Comparison of ENCODE assay signal across 8 cellular contexts in the genomic region with DNA sequence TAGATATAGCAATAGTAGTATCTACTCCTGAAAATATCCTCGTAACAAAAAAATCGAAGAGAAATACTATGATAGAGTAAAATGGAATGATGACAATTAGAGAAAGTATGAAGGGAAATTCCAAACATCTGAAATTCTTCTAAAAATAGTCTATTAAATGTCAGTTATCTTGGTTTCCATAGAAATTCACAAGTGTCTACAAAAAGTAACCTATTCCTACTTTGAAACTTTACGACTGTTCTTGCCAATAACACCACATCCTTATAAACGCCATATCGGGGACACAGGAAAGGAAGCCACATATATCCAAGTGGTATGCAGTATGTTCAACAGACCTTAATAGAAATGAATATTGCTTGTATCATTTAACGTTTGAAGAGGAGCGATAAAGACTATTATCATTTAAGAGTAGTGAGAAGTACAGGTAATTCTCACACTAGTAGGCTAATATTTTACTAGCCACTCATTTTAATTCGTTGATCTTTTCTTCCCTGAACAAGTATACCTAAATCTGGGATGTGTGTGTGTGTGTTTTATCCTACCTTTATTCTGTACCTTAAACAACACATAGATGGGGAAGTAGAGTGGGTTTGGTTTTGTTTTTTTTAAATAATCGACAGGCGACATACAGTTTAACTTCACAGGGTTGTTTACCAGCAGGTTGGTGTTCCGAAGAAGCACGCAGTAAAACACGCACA. TPM values are rescaled to one million over a fixed set of nuclear protein-coding genes. Genes with fewer than 3 reads are reported as not detected.
DNase-seq lines count a peak whose midpoint lies in the region; ATAC-seq and TF ChIP-seq lines count a peak whose summit lies in the region.

No MANE protein-coding gene starts in this region.

- no peaks in the 10 kb centered on the region for H3K27me3 ChIP-seq in mesenchymal stem cell (ENCODE audit: control insufficient read depth in 1 of 2, insufficient read depth in 1 of 2, low read length in 2 of 2)

- H2BK5ac ChIP-seq in mesenchymal stem cell (ENCODE audit: low read depth, low read length, poor library complexity, severe bottlenecking): no peak overlapping the region

- peak overlapping the region; percentile 93 for H3K4me3 Mint-ChIP-seq in HFFc6
- H3K4me3 Mint-ChIP-seq in activated CD4-positive, alpha-beta T cell treated with anti-CD3 and anti-CD28 coated beads for 36 hours: no peak overlapping the region

- no peak overlapping the region for H2BK15ac ChIP-seq in mesenchymal stem cell (ENCODE audit: low read depth, poor library complexity, severe bottlenecking)

- H3K4ac ChIP-seq in mesenchymal stem cell (ENCODE audit: low read depth in 1 of 2, low read length in 2 of 2): no peak overlapping the region

- H2AFZ ChIP-seq in mesenchymal stem cell (ENCODE audit: low read depth, low read length): no peak overlapping the region

- TF ChIP-seq CTCF in HFFc6 (IDR thresholded peaks at IDR 0.05): no peak
- no peak for TF ChIP-seq CTCF in cardiac fibroblast (IDR thresholded peaks at IDR 0.05; ENCODE audit: low read depth, low read length)

- POLR2A ChIA-PET in activated CD4-positive, alpha-beta T cell treated with anti-CD3 and anti-CD28 coated beads for 36 hours (lab: Charles Lee): interaction anchor here (0.6 kb wide), 1 partner anchor 1365 kb away, joined by 4 read pairs; no protein-coding TSS in a partner anchor

- H3K9me3 Mint-ChIP-seq in HFFc6: no peaks in the 10 kb centered on the region
- H3K9me3 Mint-ChIP-seq in activated CD4-positive, alpha-beta T cell treated with anti-CD3 and anti-CD28 coated beads for 36 hours (ENCODE audit: low read depth): peaks cover 4% of the 10 kb centered on the region

- H3K27ac ChIP-seq in mesenchymal stem cell (ENCODE audit: low read length, poor library complexity, severe bottlenecking): peak overlapping the region; percentile 83

- no peak overlapping the region for H3K18ac ChIP-seq in mesenchymal stem cell (ENCODE audit: low read depth in 1 of 2, low read length in 2 of 2)

- WGBS in mesenchymal stem cell: 12% methylated on average over 5 of the region's 13 CpGs

- H3K4me1 Mint-ChIP-seq in HFFc6 (ENCODE audit: low read depth): peaks cover 55% of the 10 kb centered on the region
- peaks cover 15% of the 10 kb centered on the region for H3K4me1 Mint-ChIP-seq in activated CD4-positive, alpha-beta T cell treated with anti-CD3 and anti-CD28 coated beads for 36 hours

- H3K4me1 ChIP-seq in mesenchymal stem cell (ENCODE audit: control insufficient read depth, insufficient read depth, low read depth, low read length): peaks cover 2% of the 10 kb centered on the region

- H3K79me1 ChIP-seq in mesenchymal stem cell (replicated peaks; ENCODE audit: low read length, poor library complexity, severe bottlenecking): peaks cover 1% of the 10 kb centered on the region

- peaks cover 0 to 3% of the 10 kb centered on the region in 2 experiments for H3K36me3 ChIP-seq in mesenchymal stem cell (ENCODE audit: control insufficient read depth in 1 of 2, insufficient read depth in 2 of 2, low read depth in 1 of 2, low read length in 2 of 2)

- H3K36me3 Mint-ChIP-seq in HFFc6 (ENCODE audit: low read depth): peaks cover 42% of the 10 kb centered on the region
- H3K36me3 Mint-ChIP-seq in activated CD4-positive, alpha-beta T cell treated with anti-CD3 and anti-CD28 coated beads for 36 hours (ENCODE audit: low read depth): no peaks in the 10 kb centered on the region

- ATAC-seq in activated CD4-positive, alpha-beta T cell treated with anti-CD3 and anti-CD28 coated beads for 36 hours: no peak

- H4K91ac ChIP-seq in mesenchymal stem cell (ENCODE audit: low read length): no peak overlapping the region

- H2BK120ac ChIP-seq in mesenchymal stem cell (ENCODE audit: low read depth, low read length): no peak overlapping the region

- H3K27ac Mint-ChIP-seq in HFFc6: peak overlapping the region; percentile 96
- H3K27ac Mint-ChIP-seq in activated CD4-positive, alpha-beta T cell treated with anti-CD3 and anti-CD28 coated beads for 36 hours: no peak overlapping the region

- H3K14ac ChIP-seq in mesenchymal stem cell (ENCODE audit: low read length in 2 of 2): no peak overlapping the region

- H3K4me2 ChIP-seq in mesenchymal stem cell (ENCODE audit: low read length, poor library complexity, severe bottlenecking): peak overlapping the region; percentile 71

- no peaks in the 10 kb centered on the region for H3K9me3 ChIP-seq in mesenchymal stem cell (ENCODE audit: control insufficient read depth, low read length)

- no peak overlapping the region for H4K8ac ChIP-seq in mesenchymal stem cell (ENCODE audit: low read length)

- H3K23ac ChIP-seq in mesenchymal stem cell (ENCODE audit: low read length in 2 of 2): no peak overlapping the region

- intact Hi-C loops in activated CD4-positive, alpha-beta T cell treated with anti-CD3 and anti-CD28 coated beads for 36 hours (cut with DNase I, micrococcal nuclease): no loop called here

- CTCF ChIA-PET in activated CD4-positive, alpha-beta T cell treated with anti-CD3 and anti-CD28 coated beads for 36 hours (lab: Charles Lee): no interaction called here

- peaks cover 2% of the 10 kb centered on the region; the same call in 1 of the 2 replicates for H3K27me3 Mint-ChIP-seq in HFFc6 (ENCODE audit: insufficient read depth)
- H3K27me3 Mint-ChIP-seq in activated CD4-positive, alpha-beta T cell treated with anti-CD3 and anti-CD28 coated beads for 36 hours: peaks cover 19% of the 10 kb centered on the region

- H3K4me3 ChIP-seq in cardiac fibroblast (replicated peaks in 1 of 2; ENCODE audit: low read depth in 2 of 2, low read length in 2 of 2) (peak overlapping the region; percentile 70 to 86), mesenchymal stem cell (ENCODE audit: insufficient read depth in 1 of 2, low read depth in 1 of 2, low read length in 2 of 2) (peak overlapping the region in 1 of 2 experiments; percentile 88)

- H2AK5ac ChIP-seq in mesenchymal stem cell (ENCODE audit: low read length, severe bottlenecking): no peak overlapping the region

- H3K9ac ChIP-seq in mesenchymal stem cell (ENCODE audit: low read length): peak overlapping the region; percentile 97

- DNase-seq in AG08395 (ENCODE audit: low spot score) (peak; percentile 76), HFFc6 (peak; percentile 95), cardiac fibroblast (ENCODE audit: low read depth in 2 of 2) (peak; percentile 83 to 94), mesenchymal stem cell (peak; percentile 89), HK-2 (ENCODE audit: unreplicated experiment) (no peak), NCI-H1105 (lab: John Stamatoyannopoulos, UW) (no peak)
- DNase-seq in activated effector memory CD4-positive, alpha-beta T cell treated with Interleukin-2 at 50 U/mL for 16 hours: no peak
- no peak for DNase-seq in activated CD4-positive, alpha-beta T cell treated with anti-CD3 and anti-CD28 coated beads for 36 hours

- no peak overlapping the region for H2BK12ac ChIP-seq in mesenchymal stem cell (ENCODE audit: low read length in 2 of 2)

RNA-seq across cellular contexts. Expression of gene GPR176, which starts 1.2 kb away (rescaled TPM):
- 100 to 1,000 TPM; 151 to 193 (median 169) TPM for total RNA-seq in HFFc6 (2021; fragmentation: NEBNext Ultra II Directional; extraction: Animal tissue kit (Norgen Biotek cat#: 25700))
- polyA plus RNA-seq in mesenchymal stem cell (2013, experiment 1 of 2): 13.3 TPM
- polyA plus RNA-seq in mesenchymal stem cell (2013, experiment 2 of 2): 13.8 TPM
- under 1 TPM; 0.14 to 0.30 TPM for total RNA-seq in activated CD4-positive, alpha-beta T cell treated with anti-CD3 and anti-CD28 coated beads for 36 hours

RNA-seq across cellular contexts. Expression of gene EIF2AK4, which starts 15.1 kb away (rescaled TPM):
- total RNA-seq in HFFc6 (2021; fragmentation: NEBNext Ultra II Directional; extraction: Animal tissue kit (Norgen Biotek cat#: 25700)): 10 to 100 TPM; 85.6 to 94.3 (median 90.1) TPM
- polyA plus RNA-seq in mesenchymal stem cell (2013, experiment 1 of 2): 81.9 TPM
- polyA plus RNA-seq in mesenchymal stem cell (2013, experiment 2 of 2): 82.4 TPM
- total RNA-seq in activated CD4-positive, alpha-beta T cell treated with anti-CD3 and anti-CD28 coated beads for 36 hours: 10 to 100 TPM; 40.8 TPM

Comparison
In these comparisons a context has a peak if more than half of its experiments do, and no peak if none do; other contexts are left out.
1. DNase-seq: peak in AG08395 (single experiment), HFFc6 (single experiment), cardiac fibroblast (2 of 2) and mesenchymal stem cell (single experiment); none in HK-2 (single experiment), activated effector memory CD4-positive, alpha-beta T cell treated with Interleukin-2 at 50 U/mL for 16 hours (single experiment), NCI-H1105 (single experiment) and activated CD4-positive, alpha-beta T cell treated with anti-CD3 and anti-CD28 coated beads for 36 hours (single experiment).
2. RNA of gene GPR176, which starts 1.2 kb away (total RNA-seq): 151 to 193 TPM in HFFc6; 0.14 to 0.30 TPM in activated CD4-positive, alpha-beta T cell treated with anti-CD3 and anti-CD28 coated beads for 36 hours; every median in the first group is over 100 times any median in the second.